1 cellular context compared by ENCODE assay signal in genomic region chr9:37788328-37788727, GRCh38.
A peak's percentile ranks its signal among the peaks of the same experiment; 100 is the strongest.
TF ChIP-seq lines count a peak whose summit lies in the region.

No MANE protein-coding gene starts in this region.

TF ChIP-seq in K562, 482 proteins besides CTCF, POLR2A, EP300 and RAD21:
- no peak for TF ChIP-seq TAF15 (IDR thresholded peaks at IDR 0.05; ENCODE audit: low read depth, low read length)
- no peak for TF ChIP-seq ETV5 (CRISPR knock-in tag; IDR thresholded peaks at IDR 0.05; ENCODE audit: low read depth)
- peak; percentile 77 for TF ChIP-seq CEBPB (tag; IDR thresholded peaks at IDR 0.05)
- TF ChIP-seq RNF219 (CRISPR knock-in tag; IDR thresholded peaks at IDR 0.05), result no peak
- TF ChIP-seq ZNF3 (CRISPR knock-in tag; IDR thresholded peaks at IDR 0.05), result no peak
- peak; percentile 38; the same call in 1 of the 2 replicates for TF ChIP-seq HMBOX1 (IDR thresholded peaks at IDR 0.05)
- TF ChIP-seq TRIM25 (IDR thresholded peaks at IDR 0.05; ENCODE audit: borderline replicate concordance), result no peak
